1 cellular context compared by ENCODE assay signal in genomic region chr3:69080233-69080644, GRCh38.
TF ChIP-seq lines count a peak whose summit lies in the region.

UBA3 (minus strand) TSS chr3:69080365; CDS start chr3:69080353, 12 bp downstream.

TF ChIP-seq in HepG2, 621 proteins besides CTCF, POLR2A, EP300 and RAD21 (continued from another document and continues in another):
- TF ChIP-seq ZNF607 (CRISPR knock-in tag; IDR thresholded peaks at IDR 0.05; ENCODE audit: borderline replicate concordance) (no peak), THAP11 (CRISPR knock-in tag; IDR thresholded peaks at IDR 0.05) (peak; percentile 45), ZNF713 (CRISPR knock-in tag; IDR thresholded peaks at IDR 0.05) (no peak), KMT2A (CRISPR knock-in tag; IDR thresholded peaks at IDR 0.05) (0 out of 2 replicates have a peak, but pooled peaks have one; percentile 9), HOXD1 (CRISPR knock-in tag; IDR thresholded peaks at IDR 0.05) (no peak), TFDP2 (CRISPR knock-in tag; IDR thresholded peaks at IDR 0.05) (peak; percentile 63), KAT8 (CRISPR knock-in tag; IDR thresholded peaks at IDR 0.05) (peak; percentile 36; the same call in 1 of the 2 replicates), TERF1 (CRISPR knock-in tag; IDR thresholded peaks at IDR 0.05) (no peak), ELK4 (CRISPR knock-in tag; IDR thresholded peaks at IDR 0.05; ENCODE audit: borderline replicate concordance) (no peak), TFAP4 (IDR thresholded peaks at IDR 0.05; ENCODE audit: borderline replicate concordance, low read depth) (no peak), SALL1 (CRISPR knock-in tag; IDR thresholded peaks at IDR 0.05) (peak; percentile 52), FOXP1 (IDR thresholded peaks at IDR 0.05) (no peak), FOXP1 (CRISPR knock-in tag; IDR thresholded peaks at IDR 0.05) (no peak), FLYWCH1 (CRISPR knock-in tag; IDR thresholded peaks at IDR 0.05) (no peak), MAFK (conservative IDR thresholded peaks at IDR 0.05 in 1 of 2, IDR thresholded peaks at IDR 0.05 in 1 of 2; ENCODE audit: low read length in 2 of 2) (no peak), NR2F2 (IDR thresholded peaks at IDR 0.05; ENCODE audit: borderline replicate concordance, low read depth) (no peak), THAP8 (CRISPR knock-in tag; IDR thresholded peaks at IDR 0.05; ENCODE audit: borderline replicate concordance) (no peak), SCMH1 (CRISPR knock-in tag; IDR thresholded peaks at IDR 0.05; ENCODE audit: borderline replicate concordance) (no peak), ZBTB21 (CRISPR knock-in tag; IDR thresholded peaks at IDR 0.05) (no peak), ZNF883 (CRISPR knock-in tag; IDR thresholded peaks at IDR 0.05; ENCODE audit: not compliant biosample characterization) (no peak), ZSCAN5A (CRISPR knock-in tag; IDR thresholded peaks at IDR 0.05; ENCODE audit: borderline replicate concordance) (no peak), ZNF251 (CRISPR knock-in tag; IDR thresholded peaks at IDR 0.05) (no peak), PHB2 (IDR thresholded peaks at IDR 0.05; ENCODE audit: partially characterized antibody) (no peak), TMF1 (CRISPR knock-in tag; IDR thresholded peaks at IDR 0.05; ENCODE audit: low read depth) (0 out of 2 replicates have a peak, but pooled peaks have one; percentile 44), NCOA1 (CRISPR knock-in tag; IDR thresholded peaks at IDR 0.05) (no peak), ZNF18 (CRISPR knock-in tag; IDR thresholded peaks at IDR 0.05; ENCODE audit: insufficient replicate concordance) (no peak), ZNF841 (CRISPR knock-in tag; IDR thresholded peaks at IDR 0.05; ENCODE audit: borderline replicate concordance) (no peak), SYNCRIP (IDR thresholded peaks at IDR 0.05; ENCODE audit: insufficient read depth, low read depth, low read length) (no peak), ZNF510 (CRISPR knock-in tag; IDR thresholded peaks at IDR 0.05; ENCODE audit: low read depth) (no peak), GRHL1 (CRISPR knock-in tag; conservative IDR thresholded peaks at IDR 0.05) (no peak), PRDM10 (CRISPR knock-in tag; IDR thresholded peaks at IDR 0.05; ENCODE audit: low read depth) (no peak), GATAD1 (CRISPR knock-in tag; IDR thresholded peaks at IDR 0.05) (peak; percentile 69; the same call in 1 of the 2 replicates), HOXA3 (CRISPR knock-in tag; IDR thresholded peaks at IDR 0.05) (peak; percentile 66; the same call in 1 of the 2 replicates), TARDBP (CRISPR knock-in tag; IDR thresholded peaks at IDR 0.05) (0 out of 2 replicates have a peak, but pooled peaks have one; percentile 37), CEBPZ (IDR thresholded peaks at IDR 0.05; ENCODE audit: low read length) (no peak), PTBP1 (IDR thresholded peaks at IDR 0.05; ENCODE audit: low read depth, low read length, poor library complexity, severe bottlenecking) (no peak), ZNF629 (CRISPR knock-in tag; conservative IDR thresholded peaks at IDR 0.05) (no peak), PREB (CRISPR knock-in tag; IDR thresholded peaks at IDR 0.05) (no peak), MIER2 (CRISPR knock-in tag; IDR thresholded peaks at IDR 0.05) (no peak), ZNF3 (CRISPR knock-in tag; IDR thresholded peaks at IDR 0.05) (no peak), MTF1 (CRISPR knock-in tag; IDR thresholded peaks at IDR 0.05) (no peak), KAT2B (IDR thresholded peaks at IDR 0.05; ENCODE audit: borderline replicate concordance, low read depth, low read length) (no peak), SP4 (CRISPR knock-in tag; IDR thresholded peaks at IDR 0.05) (no peak), REXO4 (CRISPR knock-in tag; IDR thresholded peaks at IDR 0.05; ENCODE audit: borderline replicate concordance) (no peak), ZNF414 (CRISPR knock-in tag; IDR thresholded peaks at IDR 0.05) (no peak)
